In the genomic region with DNA sequence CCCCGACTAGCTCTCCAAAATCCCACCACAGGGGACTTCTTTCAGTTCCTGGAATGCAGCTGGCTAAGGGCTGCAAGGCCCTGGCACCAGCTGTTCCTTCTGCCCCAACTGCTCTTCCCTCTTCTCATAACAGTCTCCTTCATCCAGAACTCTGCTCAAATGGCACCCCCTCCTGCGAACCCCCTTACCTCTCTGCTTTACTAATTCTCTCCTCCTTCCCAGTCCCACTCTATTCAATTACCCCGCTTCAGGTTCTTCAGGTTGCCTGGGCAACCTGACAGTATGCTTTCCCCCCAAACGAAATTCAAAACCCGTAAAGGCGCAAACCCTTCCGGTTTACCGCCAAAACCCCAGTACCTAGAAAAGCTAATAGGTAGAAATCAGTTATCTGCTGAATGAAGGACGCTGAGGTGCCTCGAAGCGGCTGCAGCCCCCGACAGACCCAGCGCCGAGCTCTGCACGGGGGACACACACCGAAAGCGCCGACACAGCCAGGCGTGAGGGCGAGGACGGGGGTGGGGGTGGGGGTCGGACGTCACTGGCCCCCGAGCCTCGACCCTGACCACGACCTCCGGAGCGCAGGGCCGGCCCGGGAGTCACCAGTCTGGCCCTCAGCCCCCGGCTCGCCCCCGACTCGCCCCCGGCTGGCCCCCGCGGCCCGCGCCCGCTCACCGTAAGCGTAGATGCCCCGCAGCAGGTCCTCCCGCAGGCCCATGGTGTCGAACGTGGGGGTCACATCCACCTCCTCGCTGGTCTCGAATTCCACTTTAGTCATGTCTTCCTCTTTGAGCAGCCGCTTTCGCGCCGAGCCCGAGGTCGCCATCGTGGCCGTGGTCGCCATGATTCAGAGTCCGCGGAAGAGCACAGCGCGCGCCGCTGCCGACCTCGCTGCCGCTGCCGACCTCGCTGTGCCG, we compare ENCODE assay signal across 8 cellular contexts. TPM values are rescaled to one million over a fixed set of nuclear protein-coding genes. Genes with fewer than 3 reads are reported as not detected.
DNase-seq lines count a peak whose midpoint lies in the region; TF ChIP-seq lines count a peak whose summit lies in the region.

No MANE protein-coding gene starts in this region.

- H3K36me3 ChIP-seq in cardiac muscle cell = peaks cover 29% of the 10 kb centered on the region

- peaks cover 7% of the 10 kb centered on the region for H3K36me3 Mint-ChIP-seq in progenitor cell of endocrine pancreas (ENCODE audit: insufficient read depth)

- peaks cover 12% of the 10 kb centered on the region for H3K4me1 Mint-ChIP-seq in progenitor cell of endocrine pancreas (ENCODE audit: low read depth)

- H3K4me3 ChIP-seq in cardiac muscle cell = peak overlapping the region; percentile 93

- H3K27me3 ChIP-seq in cardiac muscle cell = no peaks in the 10 kb centered on the region

- H3K27ac ChIP-seq in cardiac muscle cell = peak overlapping the region; percentile 81

- no peaks in the 10 kb centered on the region for H3K9me3 Mint-ChIP-seq in progenitor cell of endocrine pancreas (ENCODE audit: low read depth)

- no peaks in the 10 kb centered on the region for H3K27me3 Mint-ChIP-seq in progenitor cell of endocrine pancreas

- H3K9me3 ChIP-seq in cardiac muscle cell (ENCODE audit: low read depth) = no peaks in the 10 kb centered on the region

- TF ChIP-seq CTCF in cardiac muscle cell (IDR thresholded peaks at IDR 0.05; ENCODE audit: low read depth, low read length) = no peak
- TF ChIP-seq CTCF in progenitor cell of endocrine pancreas (IDR thresholded peaks at IDR 0.05; ENCODE audit: unreplicated experiment) = no peak

- H3K27ac Mint-ChIP-seq in progenitor cell of endocrine pancreas = peak overlapping the region; percentile 89

- peak overlapping the region; percentile 97 for H3K4me3 Mint-ChIP-seq in progenitor cell of endocrine pancreas (ENCODE audit: low read depth)

- DNase-seq in NCI-H82 (lab: John Stamatoyannopoulos, UW) = peak; percentile 54
- no peak for DNase-seq in NCI-H82 treated with DMSO at 0.1 percent for 48 hours (lab: John Stamatoyannopoulos, UW; ENCODE audit: unreplicated experiment)
- DNase-seq in HCEC 1CT = peak; percentile 33
- DNase-seq in NAMALWA (ENCODE audit: low spot score) = peak; percentile 50
- peak; percentile 59 for DNase-seq in activated effector memory CD4-positive, alpha-beta T cell treated with anti-CD3 and anti-CD28 coated beads, Interleukin-2, amount 50 U/mL, for 16 hours
- DNase-seq in cardiac muscle cell (ENCODE audit: low read depth in 1 of 2, low spot score in 1 of 2) = peak; percentile 28 to 32
- DNase-seq in progenitor cell of endocrine pancreas (ENCODE audit: low spot score, unreplicated experiment) = peak; percentile 32
- no peak for DNase-seq in DMS153 (lab: John Stamatoyannopoulos, UW)

- H3K4me1 ChIP-seq in cardiac muscle cell (ENCODE audit: low read depth) = peaks cover 11% of the 10 kb centered on the region

RNA-seq across cellular contexts. Expression of a gene that starts 0.6 kb away (rescaled TPM):
- total RNA-seq in cardiac muscle cell = 124 and 131 TPM in 2 replicates
- 126 and 143 TPM in 2 replicates for polyA plus RNA-seq in cardiac muscle cell
- 83.6 and 86.8 TPM in 2 replicates for total RNA-seq in progenitor cell of endocrine pancreas

RNA-seq across cellular contexts. Expression of a gene that starts 23.5 kb away (rescaled TPM):
- total RNA-seq in cardiac muscle cell = 2.9 TPM in 1 of 2 replicates, not detected in the other
- polyA plus RNA-seq in cardiac muscle cell = 1.5 and 2.7 TPM in 2 replicates
- total RNA-seq in progenitor cell of endocrine pancreas = 0.36 TPM in 1 of 2 replicates, not detected in the other

RNA-seq across cellular contexts. Expression of a gene that starts 45.0 kb away (rescaled TPM):
- total RNA-seq in cardiac muscle cell (80.3 and 150 TPM in 2 replicates), progenitor cell of endocrine pancreas (37.9 and 41.1 TPM in 2 replicates)
- 72.7 and 84.9 TPM in 2 replicates for polyA plus RNA-seq in cardiac muscle cell

Comparison
In these comparisons a context has a peak if more than half of its experiments do, and no peak if none do; other contexts are left out.
1. DNase-seq: peak in NCI-H82 (single experiment), HCEC 1CT (single experiment), NAMALWA (single experiment), activated effector memory CD4-positive, alpha-beta T cell treated with anti-CD3 and anti-CD28 coated beads, Interleukin-2, amount 50 U/mL, for 16 hours (single experiment), cardiac muscle cell (2 of 2) and progenitor cell of endocrine pancreas (single experiment); none in NCI-H82 treated with DMSO at 0.1 percent for 48 hours (single experiment) and DMS153 (single experiment).